Comparison of ENCODE assay signal across 11 cellular contexts in the genomic region with DNA sequence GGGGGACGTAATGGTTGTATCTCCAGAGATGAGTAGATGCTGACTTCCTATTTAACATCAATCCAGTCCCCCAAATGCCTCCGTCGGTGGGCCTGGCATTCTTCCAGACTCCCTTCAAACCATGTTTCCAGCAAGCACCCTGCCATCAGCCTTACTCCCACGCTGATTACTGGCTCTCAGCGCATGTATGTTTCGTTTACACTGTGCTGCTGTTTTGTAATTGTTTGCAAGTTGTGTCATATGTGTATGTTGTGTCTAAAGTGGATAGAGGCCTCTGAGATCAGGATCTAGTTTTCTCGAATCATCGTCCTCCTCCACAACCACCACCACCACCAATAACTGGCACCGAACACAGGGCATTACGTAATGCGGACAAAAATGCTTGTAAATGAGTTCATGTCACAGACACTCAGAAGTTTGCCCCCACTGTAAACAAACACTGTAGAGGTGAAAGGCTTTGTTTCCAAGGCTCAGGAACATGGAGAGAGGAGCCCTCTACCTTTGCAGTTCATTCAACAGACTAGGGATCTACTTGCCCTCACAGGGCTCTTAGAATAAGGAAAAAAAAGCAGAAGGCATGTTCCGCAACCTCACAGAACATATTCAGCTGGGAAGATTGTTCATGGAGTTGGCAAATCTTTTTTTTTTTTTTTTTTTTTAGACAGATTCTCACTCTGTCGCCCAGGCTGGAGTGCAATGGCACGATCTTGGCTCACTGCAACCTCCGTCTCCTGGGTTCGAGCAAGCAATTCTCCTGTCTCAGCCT. TPM values are rescaled to one million over a fixed set of nuclear protein-coding genes. Genes with fewer than 3 reads are reported as not detected.
DNase-seq lines count a peak whose midpoint lies in the region; ATAC-seq and TF ChIP-seq lines count a peak whose summit lies in the region.
"Had no signal": no experiment of that assay in that cellular context is flagged by ENCODE, and none has a peak within 500 bp of the region (broad histone marks: within the 10 kb centered on the region; RNA-seq: fewer than 3 reads in every experiment).

No MANE protein-coding gene starts in this region.

- no peaks in the 10 kb centered on the region for H3K27me3 ChIP-seq in Panc1 (ENCODE audit: control insufficient read depth, insufficient read depth, low read length)
- no peaks in the 10 kb centered on the region for H3K27me3 ChIP-seq in mesendoderm (ENCODE audit: insufficient read depth, low read length, poor library complexity)
- H3K27me3 ChIP-seq: right atrium auricular region had no signal

- H3K79me2 ChIP-seq in mesendoderm (ENCODE audit: control insufficient read depth, insufficient read depth, low read length) = no peaks in the 10 kb centered on the region

- H2BK15ac ChIP-seq in mesendoderm (replicated peaks; ENCODE audit: low read depth) = no peak overlapping the region

- H2BK120ac ChIP-seq in mesendoderm (ENCODE audit: low read depth, low read length) = no peak overlapping the region

- H2AK5ac ChIP-seq in mesendoderm (ENCODE audit: low read length) = no peak overlapping the region

- no peak overlapping the region for H4K5ac ChIP-seq in mesendoderm (ENCODE audit: low read length)

- intact Hi-C loops in Panc1 (cut with micrococcal nuclease; ENCODE audit: unreplicated experiment) = no loop called here

- no peak overlapping the region for H2BK5ac ChIP-seq in mesendoderm (ENCODE audit: low read length)

- H3K23ac ChIP-seq in mesendoderm (ENCODE audit: low read length) = no peak overlapping the region

- POLR2A ChIA-PET in Panc1 (lab: Charles Lee) = no interaction called here

- in situ Hi-C loops in Panc1 (cut with HindIII; ENCODE audit: low pct_unique_long_range_greater_than_20kb, low sequenced_read_pairs) = no loop called here

- H3K4me3 ChIP-seq in Panc1 (ENCODE audit: low read depth in 2 of 2, low read length in 2 of 2) = no peak overlapping the region
- H3K4me3 ChIP-seq in skeletal muscle cell (ENCODE audit: low read depth, low read length) = no peak overlapping the region
- H3K4me3 ChIP-seq in mesendoderm (ENCODE audit: low read length) = no peak overlapping the region
- H3K4me3 ChIP-seq: right atrium auricular region had no signal

- ATAC-seq in Panc1 = peak; percentile 46
- no peak for ATAC-seq in natural killer cell treated with Interleukin-12 subunit alpha and Interleukin-12 subunit beta and Interleukin-15 and Interleukin-18, amount 100 ng/mL, for 72 hours

- no peaks in the 10 kb centered on the region for H3K36me3 Mint-ChIP-seq in natural killer cell treated with Interleukin-12 subunit alpha and Interleukin-12 subunit beta and Interleukin-15 and Interleukin-18, amount 100 ng/mL, for 72 hours
- H3K36me3 Mint-ChIP-seq: immature natural killer cell had no signal

- no peak overlapping the region for H3K9ac ChIP-seq in mesendoderm (ENCODE audit: low read length)

- TF ChIP-seq CTCF in Panc1 (IDR thresholded peaks at IDR 0.05) = no peak

- no TSS peak for BruUV-seq in Panc1 (replicated peaks; lab: Mats Ljungman, UMichigan)

- no peaks in the 10 kb centered on the region for H3K9me3 Mint-ChIP-seq in natural killer cell treated with Interleukin-12 subunit alpha and Interleukin-12 subunit beta and Interleukin-15 and Interleukin-18, amount 100 ng/mL, for 72 hours
- H3K9me3 Mint-ChIP-seq: activated T-cell treated with anti-CD3 and anti-CD28 coated beads, Interleukin-2, amount 50 U/mL, for 24 hours; dendritic cell treated with granulocyte-macrophage colony-stimulating factor and Interleukin-4, amounts not matched to agents 40 ng/mL and 50 ng/mL, for 4 days; immature natural killer cell had no signal

- no peaks in the 10 kb centered on the region for H3K79me1 ChIP-seq in mesendoderm (ENCODE audit: low read length)

- no peak overlapping the region for H3K18ac ChIP-seq in mesendoderm (ENCODE audit: low read length)

- H3K4ac ChIP-seq in mesendoderm (ENCODE audit: low read depth, low read length) = no peak overlapping the region

- H3K56ac ChIP-seq in mesendoderm (ENCODE audit: low read length) = no peak overlapping the region

- H3K4me3 Mint-ChIP-seq in natural killer cell treated with Interleukin-12 subunit alpha and Interleukin-12 subunit beta and Interleukin-15 and Interleukin-18, amount 100 ng/mL, for 72 hours = no peak overlapping the region
- H3K4me3 Mint-ChIP-seq: activated T-cell treated with anti-CD3 and anti-CD28 coated beads, Interleukin-2, amount 50 U/mL, for 24 hours; dendritic cell treated with granulocyte-macrophage colony-stimulating factor and Interleukin-4, amounts not matched to agents 40 ng/mL and 50 ng/mL, for 4 days; immature natural killer cell had no signal

- no CpG with 5 or more reads among the region's 16 CpGs for WGBS in mesendoderm (ENCODE audit: extremely low coverage, insufficient coverage, low lambda C conversion rate)

- H4K8ac ChIP-seq in mesendoderm (ENCODE audit: low read depth, low read length) = no peak overlapping the region

- H3K27ac ChIP-seq in Panc1 (ENCODE audit: low read length) (peak overlapping the region; percentile 79), mesendoderm (ENCODE audit: low read depth, low read length) (no peak overlapping the region)
- H3K27ac ChIP-seq: right atrium auricular region had no signal

- H3K27ac Mint-ChIP-seq in natural killer cell treated with Interleukin-12 subunit alpha and Interleukin-12 subunit beta and Interleukin-15 and Interleukin-18, amount 100 ng/mL, for 72 hours = no peak overlapping the region
- H3K27ac Mint-ChIP-seq: activated T-cell treated with anti-CD3 and anti-CD28 coated beads, Interleukin-2, amount 50 U/mL, for 24 hours; dendritic cell treated with granulocyte-macrophage colony-stimulating factor and Interleukin-4, amounts not matched to agents 40 ng/mL and 50 ng/mL, for 4 days; immature natural killer cell had no signal

- H3K9me3 ChIP-seq in Panc1 (ENCODE audit: control insufficient read depth, insufficient read depth, low read depth, low read length) = no peaks in the 10 kb centered on the region
- H3K9me3 ChIP-seq: right atrium auricular region had no signal

- H3K4me1 ChIP-seq in Panc1 (ENCODE audit: control insufficient read depth, insufficient read depth, low read length) (peaks cover 45% of the 10 kb centered on the region), mesendoderm (ENCODE audit: control insufficient read depth, low read depth, low read length) (peaks cover 4% of the 10 kb centered on the region)

- H3K36me3 ChIP-seq in Panc1 (ENCODE audit: control insufficient read depth, insufficient read depth, low read length) (no peaks in the 10 kb centered on the region), mesendoderm (ENCODE audit: control insufficient read depth, insufficient read depth, low read length) (no peaks in the 10 kb centered on the region)
- H3K36me3 ChIP-seq: right atrium auricular region had no signal

- H3K27me3 Mint-ChIP-seq in natural killer cell treated with Interleukin-12 subunit alpha and Interleukin-12 subunit beta and Interleukin-15 and Interleukin-18, amount 100 ng/mL, for 72 hours = no peaks in the 10 kb centered on the region
- H3K27me3 Mint-ChIP-seq: activated T-cell treated with anti-CD3 and anti-CD28 coated beads, Interleukin-2, amount 50 U/mL, for 24 hours; dendritic cell treated with granulocyte-macrophage colony-stimulating factor and Interleukin-4, amounts not matched to agents 40 ng/mL and 50 ng/mL, for 4 days had no signal

- peaks cover 3 to 13% of the 10 kb centered on the region in 2 donors for H3K4me1 Mint-ChIP-seq in natural killer cell treated with Interleukin-12 subunit alpha and Interleukin-12 subunit beta and Interleukin-15 and Interleukin-18, amount 100 ng/mL, for 72 hours (ENCODE audit: low read depth in 2 of 2)

- CTCF ChIA-PET in Panc1 (lab: Charles Lee) = interaction anchor here (1.1 kb wide), 1 partner anchor 78 kb away, joined by 5 read pairs; no protein-coding TSS in a partner anchor

- no peak overlapping the region for H3K4me2 ChIP-seq in mesendoderm (ENCODE audit: low read length)

- DNase-seq in GM04504 (ENCODE audit: low read depth) = peak; percentile 53
- DNase-seq in Panc1 (ENCODE audit: low read depth, low spot score) = peak; percentile 62
- peak; percentile 56 for DNase-seq in fibroblast of gingiva (ENCODE audit: low read depth)
- DNase-seq in skeletal muscle cell (ENCODE audit: low read depth) = peak; percentile 43
- no peak for DNase-seq in mesendoderm
- DNase-seq in natural killer cell treated with Interleukin-12 subunit alpha and Interleukin-12 subunit beta and Interleukin-15 and Interleukin-18, amount 100 ng/mL, for 72 hours (ENCODE audit: low spot score) = no peak
- no peak for DNase-seq in SK-N-DZ (ENCODE audit: low spot score)
- DNase-seq: activated T-cell treated with anti-CD3 and anti-CD28 coated beads, Interleukin-2, amount 50 U/mL, for 24 hours; immature natural killer cell had no signal

RNA-seq across cellular contexts. Expression of a gene that starts 46.1 kb away (rescaled TPM):
- 600 TPM for total RNA-seq in Panc1 (2021; ENCODE audit: unreplicated experiment)
- polyA plus RNA-seq in Panc1 (2012; ENCODE audit: insufficient read length) = 1,018 TPM
- 14.6 TPM for polyA plus RNA-seq in mesendoderm (2013, experiment 1 of 2)
- polyA plus RNA-seq in mesendoderm (2013, experiment 2 of 2) = 14.6 TPM
- total RNA-seq in natural killer cell treated with Interleukin-12 subunit alpha and Interleukin-12 subunit beta and Interleukin-15 and Interleukin-18, amount 100 ng/mL, for 72 hours = 1 to 10 TPM; 9.2 to 9.7 TPM
- polyA plus RNA-seq in SK-N-DZ (2014; cell fraction: cytosol; rRNA removed) = 6.4 and 14.3 TPM in 2 replicates
- 4.4 and 11.4 TPM in 2 replicates for polyA plus RNA-seq in SK-N-DZ (2014; cell fraction: nucleus; rRNA removed)

RNA-seq across cellular contexts. Expression of a gene that starts 52.8 kb away (rescaled TPM):
- 197 TPM for total RNA-seq in Panc1 (2021; ENCODE audit: unreplicated experiment)
- polyA plus RNA-seq in Panc1 (2012; ENCODE audit: insufficient read length) = 331 TPM
- 18.1 TPM for polyA plus RNA-seq in mesendoderm (2013, experiment 1 of 2)
- polyA plus RNA-seq in mesendoderm (2013, experiment 2 of 2) = 18.5 TPM
- total RNA-seq in natural killer cell treated with Interleukin-12 subunit alpha and Interleukin-12 subunit beta and Interleukin-15 and Interleukin-18, amount 100 ng/mL, for 72 hours = 10 to 100 TPM; 94.3 to 96.4 TPM
- 189 and 195 TPM in 2 replicates for polyA plus RNA-seq in SK-N-DZ (2014; cell fraction: cytosol; rRNA removed)
- 127 and 150 TPM in 2 replicates for polyA plus RNA-seq in SK-N-DZ (2014; cell fraction: nucleus; rRNA removed)

Comparison
In these comparisons a context has a peak if more than half of its experiments do, and no peak if none do; other contexts are left out.
1. DNase-seq: peak in GM04504 (single experiment), Panc1 (single experiment), fibroblast of gingiva (single experiment) and skeletal muscle cell (single experiment); none in mesendoderm (single experiment), natural killer cell treated with Interleukin-12 subunit alpha and Interleukin-12 subunit beta and Interleukin-15 and Interleukin-18, amount 100 ng/mL, for 72 hours (single experiment) and SK-N-DZ (single experiment).
2. RNA of a gene that starts 46.1 kb away (total RNA-seq): 600 TPM in Panc1 (single experiment); 9.2 to 9.7 TPM in natural killer cell treated with Interleukin-12 subunit alpha and Interleukin-12 subunit beta and Interleukin-15 and Interleukin-18, amount 100 ng/mL, for 72 hours; every median in the first group is over 10 times any median in the second.